In the genomic region with DNA sequence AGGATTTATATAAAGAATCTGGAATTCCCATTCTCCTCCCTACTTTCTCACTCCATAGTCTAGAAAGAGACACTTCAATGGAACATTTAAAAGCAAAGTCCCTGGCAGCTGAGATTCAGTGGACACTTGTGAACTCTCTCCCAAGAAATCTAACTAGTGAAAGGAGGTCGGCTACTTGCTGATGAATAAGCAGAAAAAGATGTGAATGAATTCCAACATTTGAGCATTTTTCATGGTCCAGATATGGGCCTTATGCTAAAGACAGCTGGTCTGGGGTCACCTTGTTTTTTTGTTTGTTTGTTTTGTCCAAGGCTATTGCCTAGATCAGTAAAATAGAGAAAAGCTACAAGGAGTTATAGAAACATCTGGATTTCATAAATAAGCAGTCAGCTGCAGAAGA, we compare ENCODE assay signal across 16 cellular contexts.
"Had no signal": no experiment of that assay in that cellular context is flagged by ENCODE, and none has a peak within 500 bp of the region (broad histone marks: within the 10 kb centered on the region; RNA-seq: fewer than 3 reads in every experiment).

No MANE protein-coding gene starts in this region.

- H3K36me3 Mint-ChIP-seq: naive thymus-derived CD8-positive, alpha-beta T cell had no signal

- H3K4me3 Mint-ChIP-seq: naive thymus-derived CD8-positive, alpha-beta T cell had no signal

- H3K27me3 Mint-ChIP-seq: naive thymus-derived CD8-positive, alpha-beta T cell had no signal

- H3K27ac Mint-ChIP-seq: naive thymus-derived CD8-positive, alpha-beta T cell had no signal

- DNase-seq: effector CD4-positive, alpha-beta T cell; gastrocnemius medialis; heart right ventricle; hypothalamus; islet precursor cell; mammary epithelial cell; naive thymus-derived CD8-positive, alpha-beta T cell; psoas muscle; retina; right lobe of liver; stimulated activated CD4-positive, alpha-beta T cell treated with anti-CD3 and anti-CD28 coated beads, Interleukin-2, amount 100 ng/mL, for 24 hours; stimulated activated CD4-positive, alpha-beta T cell treated with anti-CD3 and anti-CD28 coated beads, Interleukin-4, amount 100 ng/mL, for 4 hours; stimulated activated naive CD4-positive, alpha-beta T cell; stomach; substantia nigra; transverse colon had no signal

- H3K4me1 Mint-ChIP-seq: naive thymus-derived CD8-positive, alpha-beta T cell had no signal
